Comparison of ENCODE assay signal across 8 cellular contexts in the genomic region with DNA sequence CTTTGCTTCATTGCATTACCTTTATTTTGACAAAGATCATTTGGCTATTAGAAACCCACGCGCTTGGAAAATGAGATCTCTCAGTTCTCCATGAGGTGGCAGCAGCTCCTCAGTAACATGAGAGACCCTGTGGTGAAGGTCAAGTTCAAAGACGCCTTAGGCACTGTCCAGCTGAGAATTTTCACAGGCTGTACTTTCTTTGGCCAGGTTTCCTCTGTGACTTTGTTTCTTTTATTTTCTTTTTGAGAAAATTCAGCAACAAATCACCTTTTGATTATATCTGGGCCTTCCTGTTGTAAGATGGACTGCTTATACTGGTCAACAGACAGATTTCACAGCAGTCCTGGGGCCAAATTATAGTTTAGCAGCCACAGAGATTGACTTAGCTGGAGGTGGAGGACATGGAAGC. TPM values are rescaled to one million over a fixed set of nuclear protein-coding genes. Genes with fewer than 3 reads are reported as not detected.
A peak's percentile ranks its signal among the peaks of the same experiment; 100 is the strongest.
DNase-seq lines count a peak whose midpoint lies in the region; ATAC-seq and TF ChIP-seq lines count a peak whose summit lies in the region.

No MANE protein-coding gene starts in this region.

- no peak overlapping the region for H3K27ac Mint-ChIP-seq in WTC11

- DNase-seq in NCI-H526 (lab: John Stamatoyannopoulos, UW) (peak; percentile 30 to 50), NCI-H526 treated with DMSO at 0.1 percent for 48 hours (lab: John Stamatoyannopoulos, UW) (no peak), M059J (ENCODE audit: low read depth) (peak; percentile 60), WTC11 (ENCODE audit: low spot score) (peak; percentile 55), fibroblast of the aortic adventitia (ENCODE audit: low read depth) (peak; percentile 50), non-pigmented ciliary epithelial cell (ENCODE audit: low read depth) (peak; percentile 3)

- ATAC-seq in GM19467 (IDR thresholded peaks at IDR 0.05; ENCODE audit: unreplicated experiment) (peak; percentile 83), WTC11 (peak; percentile 74), HG03108 (IDR thresholded peaks at IDR 0.05; ENCODE audit: unreplicated experiment) (no peak)

- H3K9me3 Mint-ChIP-seq in WTC11: no peaks in the 10 kb centered on the region

- H3K36me3 Mint-ChIP-seq in WTC11: no peaks in the 10 kb centered on the region

- peaks cover 13% of the 10 kb centered on the region for H3K4me1 Mint-ChIP-seq in WTC11

- H3K4me3 ChIP-seq in fibroblast of the aortic adventitia (ENCODE audit: low read depth, low read length): no peak overlapping the region

- POLR2A ChIA-PET in WTC11 (lab: Charles Lee): no interaction called here

- CTCF ChIA-PET in WTC11 (lab: Charles Lee): interaction anchor here (0.7 to 2.4 kb wide), 9 partner anchors 95 to 835 kb away, joined by 3 to 9 read pairs (median 3); no protein-coding TSS in a partner anchor

- no peaks in the 10 kb centered on the region for H3K27me3 Mint-ChIP-seq in WTC11 (ENCODE audit: low read depth)

- TF ChIP-seq CTCF in WTC11 (IDR thresholded peaks at IDR 0.05): peak; percentile 66
- TF ChIP-seq CTCF in fibroblast of the aortic adventitia (IDR thresholded peaks at IDR 0.05; ENCODE audit: insufficient read depth, low read length): peak; percentile 66

- no peak overlapping the region for H3K4me3 Mint-ChIP-seq in WTC11

TF ChIP-seq in WTC11, 78 proteins besides CTCF, POLR2A, EP300 and RAD21:
- no peak for TF ChIP-seq NFYB (CRISPR knock-in tag; conservative IDR thresholded peaks at IDR 0.05; ENCODE audit: low read depth)
- TF ChIP-seq ZNF219 (CRISPR knock-in tag; IDR thresholded peaks at IDR 0.05; ENCODE audit: borderline replicate concordance): no peak
- no peak for TF ChIP-seq ZNF423 (CRISPR knock-in tag; IDR thresholded peaks at IDR 0.05)
- TF ChIP-seq IRF2 (CRISPR knock-in tag; IDR thresholded peaks at IDR 0.05; ENCODE audit: borderline replicate concordance, low read depth): no peak
- TF ChIP-seq ATF1 (CRISPR knock-in tag; IDR thresholded peaks at IDR 0.05): no peak
- TF ChIP-seq ZNF317 (CRISPR knock-in tag; IDR thresholded peaks at IDR 0.05; ENCODE audit: borderline replicate concordance, low read depth): no peak
- TF ChIP-seq, protein P1, sequence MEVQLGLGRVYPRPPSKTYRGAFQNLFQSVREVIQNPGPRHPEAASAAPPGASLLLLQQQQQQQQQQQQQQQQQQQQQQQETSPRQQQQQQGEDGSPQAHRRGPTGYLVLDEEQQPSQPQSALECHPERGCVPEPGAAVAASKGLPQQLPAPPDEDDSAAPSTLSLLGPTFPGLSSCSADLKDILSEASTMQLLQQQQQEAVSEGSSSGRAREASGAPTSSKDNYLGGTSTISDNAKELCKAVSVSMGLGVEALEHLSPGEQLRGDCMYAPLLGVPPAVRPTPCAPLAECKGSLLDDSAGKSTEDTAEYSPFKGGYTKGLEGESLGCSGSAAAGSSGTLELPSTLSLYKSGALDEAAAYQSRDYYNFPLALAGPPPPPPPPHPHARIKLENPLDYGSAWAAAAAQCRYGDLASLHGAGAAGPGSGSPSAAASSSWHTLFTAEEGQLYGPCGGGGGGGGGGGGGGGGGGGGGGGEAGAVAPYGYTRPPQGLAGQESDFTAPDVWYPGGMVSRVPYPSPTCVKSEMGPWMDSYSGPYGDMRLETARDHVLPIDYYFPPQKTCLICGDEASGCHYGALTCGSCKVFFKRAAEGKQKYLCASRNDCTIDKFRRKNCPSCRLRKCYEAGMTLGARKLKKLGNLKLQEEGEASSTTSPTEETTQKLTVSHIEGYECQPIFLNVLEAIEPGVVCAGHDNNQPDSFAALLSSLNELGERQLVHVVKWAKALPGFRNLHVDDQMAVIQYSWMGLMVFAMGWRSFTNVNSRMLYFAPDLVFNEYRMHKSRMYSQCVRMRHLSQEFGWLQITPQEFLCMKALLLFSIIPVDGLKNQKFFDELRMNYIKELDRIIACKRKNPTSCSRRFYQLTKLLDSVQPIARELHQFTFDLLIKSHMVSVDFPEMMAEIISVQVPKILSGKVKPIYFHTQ (CRISPR knock-in tag; IDR thresholded peaks at IDR 0.05): no peak
- no peak for TF ChIP-seq ELF4 (CRISPR knock-in tag; IDR thresholded peaks at IDR 0.05; ENCODE audit: low read depth)
TF ChIP-seq in WTC11: peak in this region for 0.

RNA-seq across cellular contexts. Expression of a gene that starts 54.5 kb away (rescaled TPM):
- 19.9 and 32.7 TPM in 2 replicates for total RNA-seq in M059J (2014; rRNA removed; shearing (Covaris generic))
- total RNA-seq in WTC11 (2021): 61.1 to 71.4 TPM (median 65.7 TPM) in 3 replicates
- total RNA-seq in fibroblast of the aortic adventitia (ENCODE audit: low replicate concordance): 48.5 and 114 TPM in 2 replicates
